ENCODE assay signal across 8 cellular contexts in the genomic region with DNA sequence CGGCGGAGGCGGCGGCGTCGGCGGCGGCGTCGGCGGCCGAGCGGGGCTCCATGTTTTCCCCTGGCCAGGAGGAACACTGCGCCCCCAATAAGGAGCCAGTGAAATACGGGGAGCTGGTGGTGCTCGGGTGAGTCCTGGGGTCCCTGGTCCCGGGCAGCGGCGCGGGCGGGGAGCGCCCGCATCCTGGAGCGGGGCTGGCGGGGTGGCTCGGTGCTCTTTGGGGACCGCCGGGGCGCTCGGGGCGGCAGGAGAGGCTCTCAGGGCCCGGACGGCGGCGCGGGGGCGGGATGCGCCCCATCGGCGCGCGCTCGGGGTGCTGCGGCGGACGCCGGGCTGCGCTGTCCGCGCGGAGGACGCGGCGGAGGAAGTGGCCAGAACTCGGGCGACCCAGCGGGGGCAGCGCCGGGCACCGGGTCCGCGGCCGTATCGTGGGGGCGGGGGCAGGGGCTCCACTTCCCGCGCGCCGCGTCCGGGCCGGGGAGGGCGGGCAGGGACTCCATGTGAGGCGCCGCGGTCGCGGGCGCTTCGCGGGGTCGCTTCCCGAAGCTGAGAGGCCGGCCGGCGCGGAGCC. TPM values are rescaled to one million over a fixed set of nuclear protein-coding genes. Genes with fewer than 3 reads are reported as not detected.
DNase-seq lines count a peak whose midpoint lies in the region; ATAC-seq and TF ChIP-seq lines count a peak whose summit lies in the region.

No MANE protein-coding gene starts in this region.

- H3K9me3 Mint-ChIP-seq in dendritic cell treated with granulocyte-macrophage colony-stimulating factor and Interleukin-4, amounts not matched to agents 40 ng/mL and 50 ng/mL, for 4 days = no peaks in the 10 kb centered on the region
- peaks cover 29% of the 10 kb centered on the region for H3K9me3 Mint-ChIP-seq in glutamatergic neuron (ENCODE audit: unreplicated experiment)

- no peaks in the 10 kb centered on the region for H3K9me3 ChIP-seq in lower lobe of right lung

- peaks cover 16% of the 10 kb centered on the region for H3K4me1 ChIP-seq in lower lobe of right lung

- intact Hi-C loops in dendritic cell treated with granulocyte-macrophage colony-stimulating factor and Interleukin-4, amounts not matched to agents 40 ng/mL and 50 ng/mL, for 4 days (cut with micrococcal nuclease) = loop anchor here (5.0 kb wide), 1 partner anchor 79 kb away; no protein-coding TSS in a partner anchor
- intact Hi-C loops in lower lobe of right lung (cut with DNase I) = no loop called here

- DNase-seq in T follicular helper cell (ENCODE audit: low read depth) = peak; percentile 9
- DNase-seq in lower lobe of right lung = peak; percentile 70
- DNase-seq in stimulated activated naive CD4-positive, alpha-beta T cell treated with Interleukin-2 at 50 U/mL for 16 hours (lab: John Stamatoyannopoulos, UW) = peak; percentile 24
- DNase-seq in HT-29 (ENCODE audit: low spot score) = no peak
- DNase-seq in glutamatergic neuron = no peak

- H3K4me3 ChIP-seq in GM12875 (ENCODE audit: low read depth, low read length) (peak overlapping the region; percentile 42), lower lobe of right lung (peak overlapping the region; percentile 79)

- H3K4me1 Mint-ChIP-seq in dendritic cell treated with granulocyte-macrophage colony-stimulating factor and Interleukin-4, amounts not matched to agents 40 ng/mL and 50 ng/mL, for 4 days (ENCODE audit: low read depth) = peaks cover 48% of the 10 kb centered on the region
- H3K4me1 Mint-ChIP-seq in glutamatergic neuron (ENCODE audit: low read depth, unreplicated experiment) = peaks cover 49% of the 10 kb centered on the region

- H3K27ac ChIP-seq in lower lobe of right lung = peak overlapping the region; percentile 90

- TF ChIP-seq CTCF in GM12875 (IDR thresholded peaks at IDR 0.05; ENCODE audit: borderline replicate concordance, insufficient read depth, low read depth, low read length) (no peak), lower lobe of right lung (IDR thresholded peaks at IDR 0.05) (no peak), glutamatergic neuron (IDR thresholded peaks at IDR 0.05; ENCODE audit: partially characterized antibody, unreplicated experiment) (no peak)

- peak overlapping the region; percentile 66 for H3K27ac Mint-ChIP-seq in dendritic cell treated with granulocyte-macrophage colony-stimulating factor and Interleukin-4, amounts not matched to agents 40 ng/mL and 50 ng/mL, for 4 days
- H3K27ac Mint-ChIP-seq in glutamatergic neuron (ENCODE audit: unreplicated experiment) = no peak overlapping the region

- H3K27me3 Mint-ChIP-seq in dendritic cell treated with granulocyte-macrophage colony-stimulating factor and Interleukin-4, amounts not matched to agents 40 ng/mL and 50 ng/mL, for 4 days = no peaks in the 10 kb centered on the region
- peaks cover 17% of the 10 kb centered on the region for H3K27me3 Mint-ChIP-seq in glutamatergic neuron (ENCODE audit: unreplicated experiment)

- no peaks in the 10 kb centered on the region for H3K27me3 ChIP-seq in lower lobe of right lung (ENCODE audit: low read depth)

- peak overlapping the region; percentile 94 for H3K4me3 Mint-ChIP-seq in dendritic cell treated with granulocyte-macrophage colony-stimulating factor and Interleukin-4, amounts not matched to agents 40 ng/mL and 50 ng/mL, for 4 days
- H3K4me3 Mint-ChIP-seq in glutamatergic neuron (ENCODE audit: unreplicated experiment) = no peak overlapping the region

- no peaks in the 10 kb centered on the region for H3K36me3 ChIP-seq in lower lobe of right lung

- peak; percentile 2 for ATAC-seq in HG02610 (IDR thresholded peaks at IDR 0.05; ENCODE audit: unreplicated experiment)
- peak; percentile 57 to 58 for ATAC-seq in lower lobe of right lung

- peaks cover 6% of the 10 kb centered on the region for H3K36me3 Mint-ChIP-seq in dendritic cell treated with granulocyte-macrophage colony-stimulating factor and Interleukin-4, amounts not matched to agents 40 ng/mL and 50 ng/mL, for 4 days (ENCODE audit: low read depth)
- H3K36me3 Mint-ChIP-seq in glutamatergic neuron (ENCODE audit: unreplicated experiment) = no peaks in the 10 kb centered on the region

RNA-seq across cellular contexts. Expression of gene PELI2, which starts 0.5 kb away (rescaled TPM):
- total RNA-seq in lower lobe of right lung = 22.2 TPM
- 3.1 and 3.8 TPM in 2 replicates for total RNA-seq in HT-29 (2014; rRNA removed; shearing (Covaris generic))
- total RNA-seq in glutamatergic neuron (ENCODE audit: unreplicated experiment) = 158 TPM

Comparison
In these comparisons a context has a peak if more than half of its experiments do, and no peak if none do; other contexts are left out.
1. DNase-seq: peak in T follicular helper cell (single experiment), lower lobe of right lung (single experiment) and stimulated activated naive CD4-positive, alpha-beta T cell treated with Interleukin-2 at 50 U/mL for 16 hours (single experiment); none in HT-29 (single experiment) and glutamatergic neuron (single experiment).